14 cellular contexts compared by ENCODE assay signal in genomic region chr2:100824842-100825241, GRCh38. TPM values are rescaled to one million over a fixed set of nuclear protein-coding genes. Genes with fewer than 3 reads are reported as not detected.
A peak's percentile ranks its signal among the peaks of the same experiment; 100 is the strongest.
DNase-seq lines count a peak whose midpoint lies in the region; ATAC-seq and TF ChIP-seq lines count a peak whose summit lies in the region.
"Had no signal": no experiment of that assay in that cellular context is flagged by ENCODE, and none has a peak within 500 bp of the region (broad histone marks: within the 10 kb centered on the region; RNA-seq: fewer than 3 reads in every experiment).

No MANE protein-coding gene starts in this region.

- no peak for TF ChIP-seq EP300 in stomach (IDR thresholded peaks at IDR 0.05)

- DNase-seq in right atrium auricular region (ENCODE audit: low spot score): no peak
- DNase-seq in cardiac septum (ENCODE audit: low spot score): no peak
- no peak for DNase-seq in Calu3
- no peak for DNase-seq in stomach
- DNase-seq: AML-193; CD4-positive, alpha-beta T cell; DMS79 treated with DMSO at 0.1 percent for 48 hours; GF-D8; GOT3; H7; HFFc6 had no signal

- peaks cover 44% of the 10 kb centered on the region for H3K4me1 Mint-ChIP-seq in Calu3 (ENCODE audit: low read depth, unreplicated experiment)

- peaks cover 0 to 13% of the 10 kb centered on the region in 2 donors for H3K9me3 ChIP-seq in right atrium auricular region
- peaks cover 0 to 5% (median 0%) of the 10 kb centered on the region in 4 donors for H3K9me3 ChIP-seq in stomach

- no TSS peak for BruUV-seq in Calu3 (replicated peaks; lab: Mats Ljungman, UMichigan)

- H3K27me3 Mint-ChIP-seq in Calu3 (ENCODE audit: unreplicated experiment): no peaks in the 10 kb centered on the region

- ATAC-seq in GM19351 (IDR thresholded peaks at IDR 0.05; ENCODE audit: unreplicated experiment): no peak
- no peak for ATAC-seq in HG02840 (IDR thresholded peaks at IDR 0.05; ENCODE audit: low FRiP score, unreplicated experiment)

- WGBS in stomach, 5 donors: 83 to 92% (median 88%) methylated on average over 5 of the region's 5 CpGs

- H3K27me3 ChIP-seq in right atrium auricular region (no peaks in the 10 kb centered on the region), stomach (peaks cover 0 to 18% (median 0%) of the 10 kb centered on the region in 3 donors)

- H3K27ac ChIP-seq in right atrium auricular region (peak overlapping the region; percentile 46 to 88), VCaP (0 out of 2 replicates have a peak overlapping the region, but pooled peaks have one; percentile 28), stomach (peak overlapping the region; percentile 59 to 94 (median 86))

- H3K4me1 ChIP-seq in right atrium auricular region (peaks cover 0 to 29% of the 10 kb centered on the region in 2 donors), stomach (peaks cover 7 to 68% (median 48%) of the 10 kb centered on the region in 4 donors)

- intact Hi-C loops in cardiac septum (cut with DNase I): loop anchor here (5.0 to 10.0 kb wide), 2 partner anchors 112 to 160 kb away; no protein-coding TSS in a partner anchor
- intact Hi-C loops in Calu3 (cut with micrococcal nuclease; ENCODE audit: unreplicated experiment): loop anchor here (5.0 to 10.0 kb wide), 3 partner anchors 77 to 213 kb away; no protein-coding TSS in a partner anchor
- intact Hi-C loops in stomach (cut with DNase I; ENCODE audit: low total_unique reads): no loop called here

- TF ChIP-seq CTCF in right atrium auricular region (IDR thresholded peaks at IDR 0.05) (no peak), Calu3 (IDR thresholded peaks at IDR 0.05; ENCODE audit: unreplicated experiment) (no peak), VCaP (conservative IDR thresholded peaks at IDR 0.05) (no peak), stomach (IDR thresholded peaks at IDR 0.05) (no peak)

- H3K36me3 ChIP-seq in right atrium auricular region (no peaks in the 10 kb centered on the region), stomach (no peaks in the 10 kb centered on the region)

- peaks cover 61% of the 10 kb centered on the region for H3K36me3 Mint-ChIP-seq in Calu3 (ENCODE audit: insufficient read depth, unreplicated experiment)

- H3K4me3 Mint-ChIP-seq in Calu3 (ENCODE audit: low read depth, unreplicated experiment): peak overlapping the region; percentile 73
- H3K4me3 Mint-ChIP-seq: CD4-positive, alpha-beta T cell; HFFc6 had no signal

- TF ChIP-seq POLR2A in stomach (IDR thresholded peaks at IDR 0.05): no peak

- H3K4me3 ChIP-seq in right atrium auricular region: no peak overlapping the region
- no peak overlapping the region for H3K4me3 ChIP-seq in stomach

- CTCF ChIA-PET in Calu3 (lab: Charles Lee): interaction anchor here (1.9 kb wide), 1 partner anchor 78 kb away, joined by 4 read pairs; no protein-coding TSS in a partner anchor

- peak overlapping the region; percentile 94 for H3K27ac Mint-ChIP-seq in Calu3 (ENCODE audit: unreplicated experiment)
- H3K27ac Mint-ChIP-seq: CD4-positive, alpha-beta T cell; HFFc6 had no signal

- H3K9me3 Mint-ChIP-seq in Calu3 (ENCODE audit: low read depth, unreplicated experiment): no peaks in the 10 kb centered on the region

RNA-seq across cellular contexts. Expression of gene NPAS2, which starts 4.9 kb away (rescaled TPM):
- total RNA-seq in right atrium auricular region: 10 to 100 TPM; 39.2 to 49.4 TPM
- total RNA-seq in cardiac septum: 54.0 TPM
- 142 and 157 TPM in 2 replicates for total RNA-seq in Calu3 (2022)
- 100 to 1,000 TPM in 1 of 5 donors, 10 to 100 TPM in 4; 18.0 to 148 (median 33.9) TPM for total RNA-seq in stomach
- 10 to 100 TPM; 13.1 to 32.2 (median 23.7) TPM for polyA plus RNA-seq in stomach

Comparison
In these comparisons a context has a peak if more than half of its experiments do, and no peak if none do; other contexts are left out.
1. H3K27ac ChIP-seq: peak in every context shown above with its lines; median percentile 86 in stomach; 67 in right atrium auricular region; 28 in VCaP.